Comparison of ENCODE assay signal across 8 cellular contexts in the genomic region with DNA sequence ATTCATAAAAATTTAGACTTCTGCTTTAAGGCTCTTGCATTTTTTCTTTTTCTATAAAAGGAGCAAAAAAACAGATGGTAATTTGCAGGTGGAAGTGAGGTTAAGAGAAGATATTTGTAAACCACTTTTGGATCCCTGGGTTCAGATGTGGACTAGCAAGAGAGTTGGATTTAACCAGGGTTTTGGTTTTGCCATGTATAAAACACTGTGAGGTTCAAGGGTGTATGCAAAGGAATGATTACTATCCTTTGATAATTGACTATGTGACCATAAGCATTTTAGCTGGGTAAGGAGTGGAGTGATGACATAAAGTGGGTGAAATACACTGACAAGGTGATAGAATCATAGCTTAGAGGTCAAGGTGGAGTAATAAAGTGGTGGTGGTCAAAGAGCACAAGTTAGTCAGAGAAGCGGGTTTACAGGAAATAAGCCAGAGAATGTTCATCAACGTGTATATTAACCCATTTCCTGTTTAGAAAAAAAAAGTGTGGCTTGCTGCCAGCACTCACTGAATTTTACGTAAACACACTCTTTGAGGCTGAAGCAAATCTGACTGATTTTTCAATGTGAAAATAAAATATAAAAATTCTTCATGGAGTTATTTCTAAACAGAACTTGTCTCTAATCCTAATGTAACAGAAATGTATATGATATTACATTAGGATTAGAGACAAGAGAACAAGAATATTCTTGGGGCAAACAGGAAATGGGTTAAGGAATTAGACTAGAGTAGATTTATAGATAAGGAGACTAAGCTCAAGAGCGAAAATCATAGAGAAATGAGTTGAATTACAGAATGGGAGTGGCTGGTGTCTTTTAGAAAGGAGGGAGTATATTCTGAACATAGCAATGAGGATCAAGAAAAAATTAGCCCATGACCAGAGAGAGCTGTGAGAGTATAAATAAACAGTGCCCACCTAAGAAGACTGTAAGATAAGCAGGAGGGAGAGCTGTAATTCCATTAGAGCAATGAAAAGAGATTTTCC.
DNase-seq lines count a peak whose midpoint lies in the region; ATAC-seq and TF ChIP-seq lines count a peak whose summit lies in the region.

No MANE protein-coding gene starts in this region.

- ATAC-seq in HG02981 (IDR thresholded peaks at IDR 0.05; ENCODE audit: unreplicated experiment) (peak; percentile 83), RWPE2 (ENCODE audit: low read depth) (peak; percentile 89)

- peaks cover 15% of the 10 kb centered on the region for H3K4me1 ChIP-seq in RWPE2 (ENCODE audit: insufficient read depth, poor library complexity, severe bottlenecking)

- no peaks in the 10 kb centered on the region for H3K9me3 ChIP-seq in RWPE2 (ENCODE audit: severe bottlenecking)

- no peak for TF ChIP-seq CTCF in RWPE2 (IDR thresholded peaks at IDR 0.05; ENCODE audit: poor library complexity, severe bottlenecking)

- peak overlapping the region; percentile 74 for H3K27ac ChIP-seq in RWPE2 (ENCODE audit: poor library complexity, severe bottlenecking)

- 0 out of 2 replicates have a peak, but pooled peaks cover 10% of the 10 kb centered on the region for H3K36me3 ChIP-seq in RWPE2 (ENCODE audit: low read depth)

- no peak overlapping the region for H3K4me3 ChIP-seq in RWPE2 (ENCODE audit: severe bottlenecking)

- H3K27me3 ChIP-seq in RWPE2 (ENCODE audit: insufficient read depth, poor library complexity, severe bottlenecking) = no peaks in the 10 kb centered on the region

- peak; percentile 3 for DNase-seq in stimulated activated CD4-positive, alpha-beta T cell treated with anti-CD3 and anti-CD28 coated beads, Interleukin-15, amount 100 ng/mL, for 24 hours
- DNase-seq in stimulated activated CD4-positive, alpha-beta T cell treated with anti-CD3 and anti-CD28 coated beads, Interleukin-4, amount 100 ng/mL, for 1 hour = no peak
- no peak for DNase-seq in RWPE2 (ENCODE audit: low spot score)
- peak; percentile 10 for DNase-seq in fibroblast of the conjunctiva (ENCODE audit: low read depth)
- no peak for DNase-seq in GM19238 (ENCODE audit: insufficient read length, low spot score)
- DNase-seq in NCI-H146 (lab: John Stamatoyannopoulos, UW) = no peak
- DNase-seq in NCI-H446 (lab: John Stamatoyannopoulos, UW) = no peak

Comparison
In these comparisons a context has a peak if more than half of its experiments do, and no peak if none do; other contexts are left out.
1. DNase-seq: peak in stimulated activated CD4-positive, alpha-beta T cell treated with anti-CD3 and anti-CD28 coated beads, Interleukin-15, amount 100 ng/mL, for 24 hours (single experiment) and fibroblast of the conjunctiva (single experiment); none in stimulated activated CD4-positive, alpha-beta T cell treated with anti-CD3 and anti-CD28 coated beads, Interleukin-4, amount 100 ng/mL, for 1 hour (single experiment), RWPE2 (single experiment), GM19238 (single experiment), NCI-H146 (single experiment) and NCI-H446 (0 of 2).